In the genomic region with DNA sequence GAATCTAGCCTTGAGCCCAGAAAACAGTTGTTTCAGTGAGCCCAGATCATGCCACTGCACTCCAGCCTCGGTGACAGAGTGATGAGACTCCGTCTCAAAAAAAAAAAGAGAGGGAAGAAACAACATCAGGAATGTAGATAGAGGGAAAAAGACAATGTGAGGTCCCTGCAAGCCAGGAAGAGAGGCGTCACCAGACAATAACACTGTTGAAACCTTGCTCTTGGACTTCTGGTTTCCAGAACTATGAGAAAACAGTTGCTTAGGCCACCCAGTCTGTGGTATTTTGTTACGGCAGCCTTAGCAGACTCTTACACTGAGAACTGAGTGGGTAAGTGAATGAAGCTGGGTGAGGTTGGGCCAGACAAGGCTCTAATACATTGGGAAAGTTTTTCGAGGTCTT, we compare ENCODE assay signal across 9 cellular contexts.
"Had no signal": no experiment of that assay in that cellular context is flagged by ENCODE, and none has a peak within 500 bp of the region (broad histone marks: within the 10 kb centered on the region; RNA-seq: fewer than 3 reads in every experiment).

No MANE protein-coding gene starts in this region.

- H3K27ac Mint-ChIP-seq: HFFc6, IgD-negative memory B cell had no signal

- H3K4me3 Mint-ChIP-seq: HFFc6, IgD-negative memory B cell had no signal

- H3K9me3 Mint-ChIP-seq: HFFc6 had no signal

- H3K4me1 ChIP-seq: HAP-1 had no signal

- H3K4me1 Mint-ChIP-seq: IgD-negative memory B cell had no signal

- ATAC-seq: HCT116, HepG2 had no signal

- DNase-seq: GM23248, H7, HFFc6, KBM-7 had no signal

- H3K36me3 ChIP-seq: HAP-1 had no signal

- H3K27ac ChIP-seq: GM23248, HL-60 had no signal

- H2AFZ ChIP-seq: GM23248 had no signal

- H3K9me3 ChIP-seq: HAP-1 had no signal

- H3K9ac ChIP-seq: GM23248 had no signal

- H3K4me3 ChIP-seq: GM23248, HAP-1 had no signal
